ENCODE assay signal across 27 cellular contexts in genomic region chr6:124885171-124885570, GRCh38.
"Had no signal": no experiment of that assay in that cellular context is flagged by ENCODE, and none has a peak within 500 bp of the region (broad histone marks: within the 10 kb centered on the region; RNA-seq: fewer than 3 reads in every experiment).

No MANE protein-coding gene starts in this region.

- H3K4me1 ChIP-seq: breast epithelium had no signal

- H3K4me3 ChIP-seq: breast epithelium, esophagus muscularis mucosa, left ventricle myocardium inferior, lung, mucosa of descending colon, spleen, tibial nerve had no signal

- DNase-seq: activated CD4-positive, alpha-beta T cell treated with anti-CD3 and anti-CD28 coated beads for 4 hours; activated CD4-positive, alpha-beta T cell treated with anti-CD3 and anti-CD28 coated beads, Interleukin-2, amount 50 U/mL, for 4 hours; activated gamma-delta T cell; activated naive CD4-positive, alpha-beta T cell treated with anti-CD3 and anti-CD28 coated beads, Interleukin-2, amount 10 ng/mL, durations not matched to agents 7 days and 5 days; activated naive CD8-positive, alpha-beta T cell treated with anti-CD3 and anti-CD28 coated beads, Interleukin-2, amount 10 ng/mL, durations not matched to agents 7 days and 5 days; activated T-cell treated with anti-CD3 and anti-CD28 coated beads, Interleukin-2, amount 50 U/mL, for 1 hour; amygdala; central memory CD4-positive, alpha-beta T cell; effector CD4-positive, alpha-beta T cell; foreskin keratinocyte; left ventricle myocardium inferior; mucosa of descending colon; right cardiac atrium; spleen; stimulated activated CD4-positive, alpha-beta T cell treated with anti-CD3 and anti-CD28 coated beads, Interleukin-2, amount 100 ng/mL, for 48 hours; stimulated activated naive CD4-positive, alpha-beta T cell treated with Interleukin-2 at 50 U/mL for 16 hours; T-helper 9 cell had no signal

- H3K36me3 ChIP-seq: breast epithelium, esophagus muscularis mucosa, left ventricle myocardium inferior, spleen, tibial nerve had no signal

- H3K4me3 Mint-ChIP-seq: activated naive CD4-positive, alpha-beta T cell treated with anti-CD3 and anti-CD28 coated beads, Interleukin-2, amount 10 ng/mL, durations not matched to agents 7 days and 5 days; activated naive CD8-positive, alpha-beta T cell treated with anti-CD3 and anti-CD28 coated beads, Interleukin-2, amount 10 ng/mL, durations not matched to agents 7 days and 5 days; dendritic cell treated with granulocyte-macrophage colony-stimulating factor and Interleukin-4, amounts not matched to agents 40 ng/mL and 50 ng/mL, for 4 days; natural killer cell treated with Interleukin-12 subunit alpha and Interleukin-12 subunit beta and Interleukin-15 and Interleukin-18, amount 100 ng/mL, for 72 hours; T-helper 1 cell treated with Interleukin-12 subunit alpha and Interleukin-12 subunit beta and Interleukin-4 antibody, amounts not matched to agents 30 μg/mL and 1 μg/mL, for 36 hours had no signal

- H3K27me3 ChIP-seq: breast epithelium, esophagus muscularis mucosa, foreskin keratinocyte, spleen, tibial nerve had no signal

- FAIRE-seq: islet of Langerhans, TTC549 had no signal

- H3K27ac ChIP-seq: breast epithelium, esophagus muscularis mucosa, foreskin keratinocyte, left ventricle myocardium inferior, spleen, tibial nerve, VCaP had no signal

- H3K27me3 Mint-ChIP-seq: activated naive CD8-positive, alpha-beta T cell treated with anti-CD3 and anti-CD28 coated beads, Interleukin-2, amount 10 ng/mL, durations not matched to agents 7 days and 5 days; dendritic cell treated with granulocyte-macrophage colony-stimulating factor and Interleukin-4, amounts not matched to agents 40 ng/mL and 50 ng/mL, for 4 days had no signal

- H3K27ac Mint-ChIP-seq: activated naive CD4-positive, alpha-beta T cell treated with anti-CD3 and anti-CD28 coated beads, Interleukin-2, amount 10 ng/mL, durations not matched to agents 7 days and 5 days; activated naive CD8-positive, alpha-beta T cell treated with anti-CD3 and anti-CD28 coated beads, Interleukin-2, amount 10 ng/mL, durations not matched to agents 7 days and 5 days; dendritic cell treated with granulocyte-macrophage colony-stimulating factor and Interleukin-4, amounts not matched to agents 40 ng/mL and 50 ng/mL, for 4 days; natural killer cell treated with Interleukin-12 subunit alpha and Interleukin-12 subunit beta and Interleukin-15 and Interleukin-18, amount 100 ng/mL, for 72 hours; T-helper 1 cell treated with Interleukin-12 subunit alpha and Interleukin-12 subunit beta and Interleukin-4 antibody, amounts not matched to agents 30 μg/mL and 1 μg/mL, for 36 hours had no signal

- H3K36me3 Mint-ChIP-seq: activated naive CD4-positive, alpha-beta T cell treated with anti-CD3 and anti-CD28 coated beads, Interleukin-2, amount 10 ng/mL, durations not matched to agents 7 days and 5 days; activated naive CD8-positive, alpha-beta T cell treated with anti-CD3 and anti-CD28 coated beads, Interleukin-2, amount 10 ng/mL, durations not matched to agents 7 days and 5 days; natural killer cell treated with Interleukin-12 subunit alpha and Interleukin-12 subunit beta and Interleukin-15 and Interleukin-18, amount 100 ng/mL, for 72 hours had no signal

- H3K9me3 Mint-ChIP-seq: activated naive CD4-positive, alpha-beta T cell treated with anti-CD3 and anti-CD28 coated beads, Interleukin-2, amount 10 ng/mL, durations not matched to agents 7 days and 5 days; activated naive CD8-positive, alpha-beta T cell treated with anti-CD3 and anti-CD28 coated beads, Interleukin-2, amount 10 ng/mL, durations not matched to agents 7 days and 5 days; dendritic cell treated with granulocyte-macrophage colony-stimulating factor and Interleukin-4, amounts not matched to agents 40 ng/mL and 50 ng/mL, for 4 days; natural killer cell treated with Interleukin-12 subunit alpha and Interleukin-12 subunit beta and Interleukin-15 and Interleukin-18, amount 100 ng/mL, for 72 hours; T-helper 1 cell treated with Interleukin-12 subunit alpha and Interleukin-12 subunit beta and Interleukin-4 antibody, amounts not matched to agents 30 μg/mL and 1 μg/mL, for 36 hours had no signal

- H3K9me3 ChIP-seq: breast epithelium, esophagus muscularis mucosa, left ventricle myocardium inferior, mucosa of descending colon, spleen, tibial nerve had no signal
